In the genomic region with DNA sequence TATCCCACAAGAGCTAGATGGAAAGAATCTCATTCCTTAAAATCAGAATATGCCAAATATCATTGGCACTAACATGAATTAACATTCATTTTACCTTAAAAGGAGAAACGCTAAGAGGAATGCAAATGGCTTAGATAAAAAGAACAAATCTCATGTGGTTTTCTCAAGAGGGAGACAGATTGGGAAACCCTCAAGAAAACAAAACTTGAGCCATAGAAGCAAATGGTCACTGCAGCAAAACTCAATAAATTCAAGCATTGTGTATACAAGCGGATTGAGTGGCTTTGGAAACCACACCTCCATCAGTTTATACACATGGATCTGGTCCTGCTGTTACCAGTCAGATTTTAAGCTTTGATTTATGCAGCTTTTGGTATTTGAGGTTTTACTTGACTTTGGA, we compare ENCODE assay signal across 18 cellular contexts.
DNase-seq lines count a peak whose midpoint lies in the region; ATAC-seq and TF ChIP-seq lines count a peak whose summit lies in the region.
"Had no signal": no experiment of that assay in that cellular context is flagged by ENCODE, and none has a peak within 500 bp of the region (broad histone marks: within the 10 kb centered on the region; RNA-seq: fewer than 3 reads in every experiment).

No MANE protein-coding gene starts in this region.

- POLR2A ChIA-PET in GM10248 (lab: Yijun Ruan, JAX), result no interaction called here

- no peaks in the 10 kb centered on the region for H3K9me3 ChIP-seq in fibroblast of lung (ENCODE audit: control insufficient read depth, insufficient read depth, low read depth, low read length)
- H3K9me3 ChIP-seq: A549 had no signal

- no peaks in the 10 kb centered on the region for H3K36me3 Mint-ChIP-seq in nephron progenitor cell (ENCODE audit: low read depth)
- no peaks in the 10 kb centered on the region for H3K36me3 Mint-ChIP-seq in activated naive CD4-positive, alpha-beta T cell treated with anti-CD3 and anti-CD28 coated beads, Interleukin-2, amount 50 U/mL, for 72 hours

- H3K4me2 ChIP-seq in fibroblast of lung (ENCODE audit: extremely low read depth, insufficient read depth, low read length), result no peak overlapping the region
- H3K4me2 ChIP-seq: A549; BLaER1 treated with 17β-estradiol and CSF1 and Interleukin-3, amounts not matched to agents 10 nM and 100 nM; GM23338 had no signal

- no peak for ATAC-seq in activated naive CD4-positive, alpha-beta T cell treated with anti-CD3 and anti-CD28 coated beads, Interleukin-2, amount 50 U/mL, for 72 hours
- no peak for ATAC-seq in left colon
- ATAC-seq: A549, GM12878, GM23338 had no signal

- no peak overlapping the region for H3K27ac ChIP-seq in fibroblast of lung (ENCODE audit: insufficient read depth, low read length)
- H3K27ac ChIP-seq: A549; BLaER1 treated with 17β-estradiol and CSF1 and Interleukin-3, amounts not matched to agents 10 nM and 100 nM had no signal

- no peaks in the 10 kb centered on the region for H3K9me3 Mint-ChIP-seq in nephron progenitor cell
- peaks cover 8 to 9% of the 10 kb centered on the region in 2 donors for H3K9me3 Mint-ChIP-seq in activated naive CD4-positive, alpha-beta T cell treated with anti-CD3 and anti-CD28 coated beads, Interleukin-2, amount 50 U/mL, for 72 hours
- H3K9me3 Mint-ChIP-seq: GM23338 had no signal

- no peaks in the 10 kb centered on the region for H3K27me3 ChIP-seq in fibroblast of lung (ENCODE audit: control insufficient read depth, insufficient read depth, low read length)
- H3K27me3 ChIP-seq: BLaER1 treated with 17β-estradiol and CSF1 and Interleukin-3, amounts not matched to agents 10 nM and 100 nM had no signal

- H3K79me2 ChIP-seq in fibroblast of lung (ENCODE audit: control insufficient read depth, insufficient read depth, low read length), result no peaks in the 10 kb centered on the region

- no peaks in the 10 kb centered on the region for H4K20me1 ChIP-seq in fibroblast of lung (ENCODE audit: control insufficient read depth, extremely low read depth, insufficient read depth, low read length)
- H4K20me1 ChIP-seq: BLaER1 treated with 17β-estradiol and CSF1 and Interleukin-3, amounts not matched to agents 10 nM and 100 nM had no signal

- no peaks in the 10 kb centered on the region for H3K27me3 Mint-ChIP-seq in nephron progenitor cell (ENCODE audit: low read depth, poor library complexity)

- H3K4me3 Mint-ChIP-seq in nephron progenitor cell, result no peak overlapping the region
- H3K4me3 Mint-ChIP-seq: GM23338 had no signal

- no peak for TF ChIP-seq CTCF in fibroblast of lung (conservative IDR thresholded peaks at IDR 0.05 in 1 of 2, IDR thresholded peaks at IDR 0.05 in 1 of 2; ENCODE audit: low read depth in 1 of 2, low read length in 2 of 2)
- TF ChIP-seq CTCF in nephron progenitor cell (IDR thresholded peaks at IDR 0.05), result no peak
- no peak for TF ChIP-seq CTCF in GM10248 (IDR thresholded peaks at IDR 0.05; ENCODE audit: control extremely low read depth, extremely low read depth, low read depth, missing control alignments)

- intact Hi-C loops in left colon (cut with DNase I, micrococcal nuclease), result no loop called here
- intact Hi-C loops in head of caudate nucleus (cut with DNase I), result no loop called here

- H3K4me1 ChIP-seq in fibroblast of lung (ENCODE audit: control insufficient read depth, extremely low read depth, insufficient read depth, low read length), result no peaks in the 10 kb centered on the region
- H3K4me1 ChIP-seq: A549; BLaER1 treated with 17β-estradiol and CSF1 and Interleukin-3, amounts not matched to agents 10 nM and 100 nM had no signal

- no peaks in the 10 kb centered on the region for H3K36me3 ChIP-seq in fibroblast of lung (ENCODE audit: control insufficient read depth, insufficient read depth, low read length)
- H3K36me3 ChIP-seq: BLaER1 treated with 17β-estradiol and CSF1 and Interleukin-3, amounts not matched to agents 10 nM and 100 nM had no signal

- H3K9ac ChIP-seq in fibroblast of lung (ENCODE audit: insufficient read depth, low read length), result no peak overlapping the region
- H3K9ac ChIP-seq: BLaER1 treated with 17β-estradiol and CSF1 and Interleukin-3, amounts not matched to agents 10 nM and 100 nM had no signal

- CTCF ChIA-PET in GM10248 (lab: Yijun Ruan, JAX), result interaction anchor here (4.2 kb wide), 1 partner anchor 10 kb away, joined by 16 read pairs; no protein-coding TSS in a partner anchor

- H2AFZ ChIP-seq in fibroblast of lung (ENCODE audit: low read length), result no peak overlapping the region
- H2AFZ ChIP-seq: GM23338 had no signal

- H3K4me1 Mint-ChIP-seq in nephron progenitor cell, result peaks cover 31% of the 10 kb centered on the region

- DNase-seq in H4 (ENCODE audit: low spot score) (peak; percentile 33), NCI-H524 treated with DMSO at 0.1 percent for 48 hours (lab: John Stamatoyannopoulos, UW) (peak; percentile 31), fibroblast of lung (ENCODE audit: low read depth in 2 of 2) (peak; percentile 28 to 65), nephron progenitor cell (no peak), GM10248 (ENCODE audit: extremely low spot score) (no peak), left colon (no peak), head of caudate nucleus (no peak)
- no peak for DNase-seq in activated naive CD4-positive, alpha-beta T cell treated with anti-CD3 and anti-CD28 coated beads, Interleukin-2, amount 50 U/mL, for 72 hours (ENCODE audit: low spot score in 2 of 2)
- DNase-seq: DMS79 treated with DMSO at 0.1 percent for 48 hours, NCI-H2081 treated with DMSO at 0.1 percent for 48 hours, NCI-H2227 treated with DMSO at 0.1 percent for 48 hours, NCI-H526 treated with DMSO at 0.1 percent for 48 hours, RPMI8226, SIG-M5 had no signal

- peak overlapping the region; percentile 73 for H3K27ac Mint-ChIP-seq in nephron progenitor cell
- H3K27ac Mint-ChIP-seq in activated naive CD4-positive, alpha-beta T cell treated with anti-CD3 and anti-CD28 coated beads, Interleukin-2, amount 50 U/mL, for 72 hours, result no peak overlapping the region
- H3K27ac Mint-ChIP-seq: GM23338 had no signal

- H3K4me3 ChIP-seq in fibroblast of lung (replicated peaks in 1 of 4; ENCODE audit: control extremely low read depth in 1 of 4, insufficient read depth in 1 of 4, low read depth in 3 of 4, low read length in 4 of 4), result no peak overlapping the region
- H3K4me3 ChIP-seq: A549; BLaER1 treated with 17β-estradiol and CSF1 and Interleukin-3, amounts not matched to agents 10 nM and 100 nM; GM12878; GM23338 had no signal

Comparison
In these comparisons a context has a peak if more than half of its experiments do, and no peak if none do; other contexts are left out.
1. DNase-seq: peak in H4 (single experiment), NCI-H524 treated with DMSO at 0.1 percent for 48 hours (single experiment) and fibroblast of lung (2 of 2); none in nephron progenitor cell (single experiment), activated naive CD4-positive, alpha-beta T cell treated with anti-CD3 and anti-CD28 coated beads, Interleukin-2, amount 50 U/mL, for 72 hours (0 of 2), GM10248 (single experiment), left colon (0 of 2) and head of caudate nucleus (0 of 42).